In the genomic region with DNA sequence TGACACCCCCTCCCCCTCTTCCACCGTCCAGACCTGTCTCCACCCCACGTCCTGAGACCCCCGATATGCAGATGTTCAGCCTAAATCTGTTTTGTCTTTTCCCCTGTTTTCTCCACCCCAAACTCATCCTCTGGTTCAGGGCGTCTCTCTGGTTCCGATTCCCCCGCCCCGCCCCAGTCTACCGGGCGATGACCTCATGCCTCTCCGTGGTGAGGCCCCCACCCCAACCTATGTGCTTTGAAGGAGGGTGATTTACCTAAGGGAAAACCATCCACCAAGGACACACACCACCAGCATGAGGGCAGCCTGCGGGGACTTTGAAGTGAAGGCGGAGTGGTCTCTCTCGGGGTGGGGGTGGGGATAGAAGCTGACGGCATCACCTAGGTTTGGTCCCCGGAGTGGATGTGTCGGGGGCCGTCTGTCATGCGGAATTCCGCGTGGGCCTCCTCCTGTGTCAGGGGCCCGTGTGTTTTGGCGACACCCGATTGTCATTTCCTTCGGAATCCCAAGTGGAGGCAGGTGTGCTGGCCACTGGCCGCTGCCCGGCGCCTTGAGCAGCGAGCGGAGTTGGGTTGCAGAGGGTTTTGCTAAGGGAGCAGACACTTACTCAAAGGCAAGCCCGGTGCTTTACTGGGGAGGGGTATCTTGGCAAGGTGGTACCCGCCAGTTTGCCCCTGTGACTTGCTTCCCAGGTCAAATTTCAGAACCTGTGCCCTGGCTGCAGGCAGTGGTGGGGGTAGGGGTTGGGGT, we compare ENCODE assay signal across 9 cellular contexts.
DNase-seq lines count a peak whose midpoint lies in the region; ATAC-seq and TF ChIP-seq lines count a peak whose summit lies in the region.
"Had no signal": no experiment of that assay in that cellular context is flagged by ENCODE, and none has a peak within 500 bp of the region (broad histone marks: within the 10 kb centered on the region; RNA-seq: fewer than 3 reads in every experiment).

No MANE protein-coding gene starts in this region.

- peak overlapping the region; percentile 92 to 100 (median 96) for H3K4me3 ChIP-seq in BLaER1 treated with 17β-estradiol and CSF1 and Interleukin-3, amounts not matched to agents 10 nM and 100 nM
- H3K4me3 ChIP-seq in astrocyte of the spinal cord (ENCODE audit: low read depth, low read length) = peak overlapping the region; percentile 90

- no peaks in the 10 kb centered on the region for H3K9me3 ChIP-seq in BLaER1 treated with 17β-estradiol and CSF1 and Interleukin-3, amounts not matched to agents 10 nM and 100 nM (replicated peaks in 1 of 11)

- peaks cover 19 to 45% (median 36%) of the 10 kb centered on the region in 11 experiments for H3K36me3 ChIP-seq in BLaER1 treated with 17β-estradiol and CSF1 and Interleukin-3, amounts not matched to agents 10 nM and 100 nM

- TF ChIP-seq CTCF in astrocyte of the spinal cord (IDR thresholded peaks at IDR 0.05; ENCODE audit: low read depth, low read length) = no peak

- peaks cover 32 to 61% (median 51%) of the 10 kb centered on the region in 10 experiments for H3K4me1 ChIP-seq in BLaER1 treated with 17β-estradiol and CSF1 and Interleukin-3, amounts not matched to agents 10 nM and 100 nM

- H3K4me3 Mint-ChIP-seq in stimulated activated memory B cell treated with anti-CD40 and anti-IgM and Interleukin-4, amounts not matched to agents 10 μg/mL and 1 μg/mL and 100 μg/mL, for 72 hours = peak overlapping the region; percentile 95

- H3K9me3 Mint-ChIP-seq in stimulated activated memory B cell treated with anti-CD40 and anti-IgM and Interleukin-4, amounts not matched to agents 10 μg/mL and 1 μg/mL and 100 μg/mL, for 72 hours = no peaks in the 10 kb centered on the region

- peaks cover 19% of the 10 kb centered on the region for H3K36me3 Mint-ChIP-seq in stimulated activated memory B cell treated with anti-CD40 and anti-IgM and Interleukin-4, amounts not matched to agents 10 μg/mL and 1 μg/mL and 100 μg/mL, for 72 hours

- ATAC-seq in stimulated activated memory B cell treated with anti-CD40 and anti-IgM and Interleukin-4, amounts not matched to agents 10 μg/mL and 1 μg/mL and 100 μg/mL, for 72 hours = no peak
- ATAC-seq in HG03159 (IDR thresholded peaks at IDR 0.05; ENCODE audit: unreplicated experiment) = no peak

- H3K27me3 Mint-ChIP-seq in stimulated activated memory B cell treated with anti-CD40 and anti-IgM and Interleukin-4, amounts not matched to agents 10 μg/mL and 1 μg/mL and 100 μg/mL, for 72 hours = no peaks in the 10 kb centered on the region

- peaks cover 55% of the 10 kb centered on the region for H3K4me1 Mint-ChIP-seq in stimulated activated memory B cell treated with anti-CD40 and anti-IgM and Interleukin-4, amounts not matched to agents 10 μg/mL and 1 μg/mL and 100 μg/mL, for 72 hours

- peak overlapping the region; percentile 94 to 100 (median 98) for H3K9ac ChIP-seq in BLaER1 treated with 17β-estradiol and CSF1 and Interleukin-3, amounts not matched to agents 10 nM and 100 nM

- DNase-seq in NCI-H2196 (lab: John Stamatoyannopoulos, UW; ENCODE audit: unreplicated experiment) = peak; percentile 49
- DNase-seq in astrocyte of the spinal cord (ENCODE audit: low read depth, low spot score) = no peak
- DNase-seq in kidney glomerular epithelial cell (lab: John Stamatoyannopoulos, UW) = peak; percentile 5
- DNase-seq in NCI-H226 = no peak
- no peak for DNase-seq in CD1c-positive myeloid dendritic cell (ENCODE audit: extremely low spot score)
- DNase-seq: left cardiac atrium had no signal

- in situ Hi-C loops in astrocyte of the spinal cord (cut with HindIII; ENCODE audit: low sequenced_read_pairs) = no loop called here

- peak overlapping the region; percentile 82 for H3K27ac Mint-ChIP-seq in stimulated activated memory B cell treated with anti-CD40 and anti-IgM and Interleukin-4, amounts not matched to agents 10 μg/mL and 1 μg/mL and 100 μg/mL, for 72 hours

- no peaks in the 10 kb centered on the region for H3K27me3 ChIP-seq in BLaER1 treated with 17β-estradiol and CSF1 and Interleukin-3, amounts not matched to agents 10 nM and 100 nM

- peak overlapping the region; percentile 94 to 99 (median 96) for H3K4me2 ChIP-seq in BLaER1 treated with 17β-estradiol and CSF1 and Interleukin-3, amounts not matched to agents 10 nM and 100 nM

- H3K27ac ChIP-seq in BLaER1 treated with 17β-estradiol and CSF1 and Interleukin-3, amounts not matched to agents 10 nM and 100 nM = peak overlapping the region in 8 of 11 experiments; percentile 35 to 97 (median 94); a peak in 11 of 22 replicates

- H4K20me1 ChIP-seq in BLaER1 treated with 17β-estradiol and CSF1 and Interleukin-3, amounts not matched to agents 10 nM and 100 nM = peaks cover 50 to 53% (median 52%) of the 10 kb centered on the region in 11 experiments

Comparison
In these comparisons a context has a peak if more than half of its experiments do, and no peak if none do; other contexts are left out.
1. DNase-seq: peak in NCI-H2196 (single experiment) and kidney glomerular epithelial cell (single experiment); none in astrocyte of the spinal cord (single experiment), NCI-H226 (single experiment) and CD1c-positive myeloid dendritic cell (single experiment).